ENCODE assay signal across 8 cellular contexts in the genomic region with DNA sequence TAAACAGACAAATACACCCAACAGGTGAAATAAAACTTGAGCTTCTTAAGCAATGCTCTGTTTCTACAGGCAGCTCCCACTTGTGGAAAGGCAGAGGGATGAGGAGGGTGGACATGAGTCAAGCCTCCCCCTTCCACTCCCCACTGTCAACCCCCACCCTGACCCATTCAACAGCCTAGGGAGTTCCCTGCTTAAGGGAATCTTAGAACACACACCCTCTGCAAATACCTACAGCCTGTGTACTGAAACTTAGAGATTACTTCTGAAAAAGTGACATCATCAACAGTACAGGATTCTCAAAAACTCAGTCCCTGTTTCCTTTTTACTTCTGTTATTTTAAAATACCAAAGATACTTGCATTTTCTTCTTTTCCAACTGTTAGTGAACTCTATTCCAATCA.
DNase-seq lines count a peak whose midpoint lies in the region; ATAC-seq and TF ChIP-seq lines count a peak whose summit lies in the region.

No MANE protein-coding gene starts in this region.

- H3K9me3 ChIP-seq in osteoblast (ENCODE audit: low read depth, low read length) = no peaks in the 10 kb centered on the region

- peak overlapping the region; percentile 58 for H3K4me2 ChIP-seq in osteoblast (ENCODE audit: insufficient read depth, low read length)

- peaks cover 22% of the 10 kb centered on the region for H4K20me1 ChIP-seq in osteoblast (ENCODE audit: insufficient read depth, low read length)

- ATAC-seq in GM18909 (IDR thresholded peaks at IDR 0.05; ENCODE audit: poor library complexity, unreplicated experiment) = peak; percentile 71
- peak; percentile 60 for ATAC-seq in HG03045 (IDR thresholded peaks at IDR 0.05; ENCODE audit: unreplicated experiment)
- no peak for ATAC-seq in left ventricle myocardium superior

- peaks cover 10% of the 10 kb centered on the region for H3K79me2 ChIP-seq in osteoblast (ENCODE audit: insufficient read depth, low read length)

- no peak overlapping the region for H3K27ac ChIP-seq in osteoblast (ENCODE audit: low read depth, low read length)

- peaks cover 16% of the 10 kb centered on the region for H3K4me1 ChIP-seq in osteoblast (ENCODE audit: insufficient read depth, low read length)

- no peaks in the 10 kb centered on the region for H3K36me3 ChIP-seq in osteoblast (ENCODE audit: insufficient read depth, low read length)

- no peaks in the 10 kb centered on the region for H3K27me3 ChIP-seq in osteoblast (ENCODE audit: insufficient read depth, low read length)

- no peak overlapping the region for H3K4me3 ChIP-seq in osteoblast (ENCODE audit: insufficient read depth, low read length)

- H2AFZ ChIP-seq in osteoblast (ENCODE audit: low read length) = no peak overlapping the region

- intact Hi-C loops in left ventricle myocardium superior (cut with micrococcal nuclease) = no loop called here

- DNase-seq in amniotic stem cell (lab: John Stamatoyannopoulos, UW) (peak; percentile 49), osteoblast (ENCODE audit: insufficient read length, low spot score, missing footprints) (no peak), GM03348 (ENCODE audit: low spot score) (no peak), left ventricle myocardium superior (no peak), NCI-H510A (lab: John Stamatoyannopoulos, UW) (no peak)
- no peak for DNase-seq in activated T-cell treated with anti-CD3 and anti-CD28 coated beads, Interleukin-2, amount 50 U/mL, for 48 hours

- no peak for TF ChIP-seq CTCF in osteoblast (IDR thresholded peaks at IDR 0.05; ENCODE audit: extremely low read depth, low read depth, low read length)
